In the genomic region with DNA sequence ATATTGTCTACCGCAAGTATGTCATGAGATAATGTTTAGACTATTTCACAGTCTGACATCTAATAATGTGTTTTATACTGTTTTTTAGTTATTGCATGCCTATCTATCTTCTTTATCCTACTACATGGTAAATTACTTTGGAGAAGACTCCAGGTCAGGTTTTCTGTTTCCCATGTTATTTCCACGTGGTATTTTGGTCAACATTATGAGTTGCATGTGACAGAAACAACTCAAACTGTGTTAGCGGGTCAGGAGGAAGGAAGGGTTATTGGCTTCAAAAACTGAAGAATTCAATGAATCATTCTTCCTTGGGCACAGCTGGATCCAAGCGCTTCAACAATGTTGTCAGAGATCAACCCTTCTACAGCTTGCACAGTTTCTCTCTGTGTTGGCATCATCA, we compare ENCODE assay signal across 8 cellular contexts.
"Had no signal": no experiment of that assay in that cellular context is flagged by ENCODE, and none has a peak within 500 bp of the region (broad histone marks: within the 10 kb centered on the region; RNA-seq: fewer than 3 reads in every experiment).

No MANE protein-coding gene starts in this region.

- H3K4me3 ChIP-seq: GM12878 had no signal

- DNase-seq: GDM1, GF-D8 had no signal

- ATAC-seq: GM12878 had no signal

- FAIRE-seq: G401.6, GM12878, GM12891, GM12892, GM18507, GM19239 had no signal
